8 cellular contexts compared by ENCODE assay signal in genomic region chr5:80246995-80247729, GRCh38. TPM values are rescaled to one million over a fixed set of nuclear protein-coding genes. Genes with fewer than 3 reads are reported as not detected.
DNase-seq lines count a peak whose midpoint lies in the region; ATAC-seq, FAIRE-seq and TF ChIP-seq lines count a peak whose summit lies in the region.

No MANE protein-coding gene starts in this region.

- H3K4me3 ChIP-seq in AG10803 (ENCODE audit: low read length) (peak overlapping the region; percentile 17), adrenal gland (no peak overlapping the region), right cardiac atrium (ENCODE audit: low read length) (no peak overlapping the region), small intestine (ENCODE audit: low read depth in 1 of 2, low read length in 2 of 2) (no peak overlapping the region)

- H3K27me3 ChIP-seq in adrenal gland, result no peaks in the 10 kb centered on the region
- H3K27me3 ChIP-seq in right cardiac atrium (ENCODE audit: control insufficient read depth, insufficient read depth), result no peaks in the 10 kb centered on the region
- no peaks in the 10 kb centered on the region for H3K27me3 ChIP-seq in small intestine (ENCODE audit: control insufficient read depth in 2 of 2, insufficient read depth in 2 of 2, low read length in 2 of 2)

- H3K27ac ChIP-seq in adrenal gland (peak overlapping the region in 4 of 5 donors; percentile 6 to 71 (median 64)), right cardiac atrium (ENCODE audit: low read length) (no peak overlapping the region), small intestine (ENCODE audit: low read depth in 1 of 2, low read length in 1 of 2) (peak overlapping the region; percentile 62 to 88)

- TF ChIP-seq CTCF in AG10803 (conservative IDR thresholded peaks at IDR 0.05; ENCODE audit: low read length) (no peak), adrenal gland (IDR thresholded peaks at IDR 0.05) (no peak)

- 16 to 32% (median 20%) methylated on average over 6 of the region's 6 CpGs for WGBS in adrenal gland, 4 donors
- 32% methylated on average over 6 of the region's 6 CpGs for WGBS in right cardiac atrium
- 11 to 16% (median 12%) methylated on average over 6 of the region's 6 CpGs for whole genome bisulfite sequencing in small intestine, 3 donors

- no peak for FAIRE-seq in small intestine (lab: Jason Lieb, UNC)

- DNase-seq in AG10803 (ENCODE audit: low read depth) (peak; percentile 89), RPMI7951 (ENCODE audit: low read depth) (peak; percentile 88), adrenal gland (peak; percentile 47 to 88 (median 82)), right cardiac atrium (peak in 2 of 3 donors; percentile 54 to 60), small intestine (peak; percentile 87), DMS79 (lab: John Stamatoyannopoulos, UW) (no peak)

- intact Hi-C loops in adrenal gland (cut with DNase I) (no loop called here), right cardiac atrium (cut with DNase I) (no loop called here)

- H3K9me3 ChIP-seq in adrenal gland (replicated peaks in 1 of 3) (peaks cover 0 to 6% (median 0%) of the 10 kb centered on the region in 3 donors), right cardiac atrium (ENCODE audit: control insufficient read depth, low read length) (no peaks in the 10 kb centered on the region), small intestine (ENCODE audit: control insufficient read depth, low read depth) (peaks cover 3% of the 10 kb centered on the region)

- peak; percentile 80 for ATAC-seq in GM19328 (IDR thresholded peaks at IDR 0.05; ENCODE audit: unreplicated experiment)
- ATAC-seq in HG03439 (IDR thresholded peaks at IDR 0.05; ENCODE audit: unreplicated experiment), result peak; percentile 79
- ATAC-seq in right cardiac atrium, result peak; percentile 94 to 98

- H3K36me3 ChIP-seq in adrenal gland (replicated peaks in 1 of 2) (no peaks in the 10 kb centered on the region), small intestine (ENCODE audit: control insufficient read depth in 2 of 2, insufficient read depth in 2 of 2, low read length in 2 of 2) (no peaks in the 10 kb centered on the region)

- H3K4me1 ChIP-seq in adrenal gland (replicated peaks in 1 of 2), result peaks cover 15 to 72% of the 10 kb centered on the region in 2 donors
- peaks cover 5% of the 10 kb centered on the region for H3K4me1 ChIP-seq in right cardiac atrium (ENCODE audit: control insufficient read depth, insufficient read depth, low read length)
- peaks cover 4 to 18% of the 10 kb centered on the region in 2 donors for H3K4me1 ChIP-seq in small intestine (ENCODE audit: control insufficient read depth in 2 of 2, insufficient read depth in 1 of 2, low read depth in 1 of 2, low read length in 1 of 2)

- TF ChIP-seq POLR2A in adrenal gland (IDR thresholded peaks at IDR 0.05), result peak in 1 of 2 donors; percentile 28

RNA-seq across cellular contexts. Expression of gene SERINC5, which starts 8.7 kb away (rescaled TPM):
- 2.5 and 3.0 TPM in 2 replicates for total RNA-seq in RPMI7951 (2014; rRNA removed; shearing (Covaris generic))
- 100 to 1,000 TPM in 4 of 8 donors, 10 to 100 TPM in 4; 68.2 to 258 (median 106) TPM for total RNA-seq in adrenal gland
- polyA plus RNA-seq in adrenal gland, result 10 to 100 TPM; 14.4 to 22.7 (median 16.3) TPM
- total RNA-seq in right cardiac atrium, result 10 to 100 TPM; 11.1 to 13.4 (median 12.4) TPM
- 3.5 TPM for polyA plus RNA-seq in right cardiac atrium
- 10 to 100 TPM in 1 of 3 donors, 1 to 10 TPM in 2; 1.9 to 13.1 (median 2.0) TPM for polyA plus RNA-seq in small intestine

Comparison
In these comparisons a context has a peak if more than half of its experiments do, and no peak if none do; other contexts are left out.
1. RNA of gene SERINC5, which starts 8.7 kb away (total RNA-seq): 68.2 to 258 TPM in adrenal gland; 11.1 to 13.4 TPM in right cardiac atrium and 2.5 to 3.0 TPM in RPMI7951; every median in the first group is over 4 times any median in the second.
2. Peak in every context shown above with its lines, with median percentiles within 50 percentile points of each other: ATAC-seq.